9 cellular contexts compared by ENCODE assay signal in genomic region chr17:72004476-72005331, GRCh38.
A peak's percentile ranks its signal among the peaks of the same experiment; 100 is the strongest.
DNase-seq lines count a peak whose midpoint lies in the region; ATAC-seq lines count a peak whose summit lies in the region.
"Had no signal": no experiment of that assay in that cellular context is flagged by ENCODE, and none has a peak within 500 bp of the region (broad histone marks: within the 10 kb centered on the region; RNA-seq: fewer than 3 reads in every experiment).

No MANE protein-coding gene starts in this region.

- ATAC-seq in GM18858 (IDR thresholded peaks at IDR 0.05; ENCODE audit: unreplicated experiment) (peak; percentile 52), GM21529 (IDR thresholded peaks at IDR 0.05; ENCODE audit: unreplicated experiment) (peak; percentile 74), HG03280 (IDR thresholded peaks at IDR 0.05; ENCODE audit: unreplicated experiment) (peak; percentile 48)

- DNase-seq in midbrain (lab: John Stamatoyannopoulos, UW) = peak; percentile 0
- DNase-seq in GDM1 (lab: John Stamatoyannopoulos, UW) = no peak
- DNase-seq in DMS153 (lab: John Stamatoyannopoulos, UW) = no peak
- DNase-seq in NCI-H1092 treated with DMSO at 0.1 percent for 48 hours (lab: John Stamatoyannopoulos, UW) = no peak
- DNase-seq: activated B cell treated with CpG ODN at 0.5 μM for 24 hours, NCI-H1417 treated with DMSO at 0.1 percent for 48 hours had no signal
